Comparison of ENCODE assay signal across 1 cellular context in the genomic region with DNA sequence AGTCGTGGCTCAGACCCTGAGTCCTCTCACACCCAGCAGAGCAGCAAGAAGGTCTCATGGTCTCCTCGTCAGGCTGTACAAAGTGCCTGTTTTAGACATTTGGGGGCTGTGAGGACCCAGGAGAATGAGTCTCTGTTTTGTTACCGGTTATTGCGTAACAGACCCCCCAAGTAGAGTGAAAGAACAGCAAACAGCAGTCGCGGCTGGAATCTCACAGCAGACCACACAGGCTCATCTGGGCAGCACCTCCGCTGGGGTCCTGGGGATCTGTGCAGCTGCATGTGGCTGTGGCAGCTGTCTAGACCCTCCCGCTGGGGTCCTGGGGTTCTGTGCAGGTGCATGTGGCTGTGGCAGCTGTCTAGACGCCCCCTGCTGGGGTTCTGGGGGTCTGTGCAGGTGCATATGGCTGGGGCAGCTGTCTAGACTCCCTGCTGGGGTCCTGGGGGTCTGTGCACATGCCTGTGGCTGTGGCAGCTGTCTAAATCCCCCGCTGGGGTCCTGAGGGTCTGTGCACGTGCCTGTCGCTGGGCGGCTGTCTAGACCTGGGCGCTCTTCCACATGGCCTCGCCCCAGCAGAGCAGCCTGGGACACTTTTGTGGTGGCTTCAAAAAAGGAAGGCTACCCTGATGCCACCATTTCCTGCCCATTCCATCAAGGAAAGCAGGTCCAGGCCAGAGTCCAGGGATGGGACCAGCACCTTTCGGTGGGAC.
A peak's percentile ranks its signal among the peaks of the same experiment; 100 is the strongest.
TF ChIP-seq lines count a peak whose summit lies in the region.

No MANE protein-coding gene starts in this region.

TF ChIP-seq in HepG2, 621 proteins besides CTCF, POLR2A, EP300 and RAD21 (continues in another document):
- TF ChIP-seq HNRNPLL (IDR thresholded peaks at IDR 0.05; ENCODE audit: low read depth, low read length, poor library complexity, severe bottlenecking) = peak; percentile 19
- TF ChIP-seq MYC (CRISPR knock-in tag; IDR thresholded peaks at IDR 0.05; ENCODE audit: borderline replicate concordance) = peak; percentile 49; the same call in 1 of the 2 replicates
- TF ChIP-seq ZNF713 (CRISPR knock-in tag; IDR thresholded peaks at IDR 0.05) = no peak
- no peak for TF ChIP-seq BRCA1 (CRISPR knock-in tag; IDR thresholded peaks at IDR 0.05)
- TF ChIP-seq ZNF746 (CRISPR knock-in tag; IDR thresholded peaks at IDR 0.05) = no peak
- TF ChIP-seq, protein P1, sequence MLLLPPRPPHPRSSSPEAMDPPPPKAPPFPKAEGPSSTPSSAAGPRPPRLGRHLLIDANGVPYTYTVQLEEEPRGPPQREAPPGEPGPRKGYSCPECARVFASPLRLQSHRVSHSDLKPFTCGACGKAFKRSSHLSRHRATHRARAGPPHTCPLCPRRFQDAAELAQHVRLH (CRISPR knock-in tag; IDR thresholded peaks at IDR 0.05; ENCODE audit: borderline replicate concordance, low read depth) = no peak
- TF ChIP-seq, protein P2, sequence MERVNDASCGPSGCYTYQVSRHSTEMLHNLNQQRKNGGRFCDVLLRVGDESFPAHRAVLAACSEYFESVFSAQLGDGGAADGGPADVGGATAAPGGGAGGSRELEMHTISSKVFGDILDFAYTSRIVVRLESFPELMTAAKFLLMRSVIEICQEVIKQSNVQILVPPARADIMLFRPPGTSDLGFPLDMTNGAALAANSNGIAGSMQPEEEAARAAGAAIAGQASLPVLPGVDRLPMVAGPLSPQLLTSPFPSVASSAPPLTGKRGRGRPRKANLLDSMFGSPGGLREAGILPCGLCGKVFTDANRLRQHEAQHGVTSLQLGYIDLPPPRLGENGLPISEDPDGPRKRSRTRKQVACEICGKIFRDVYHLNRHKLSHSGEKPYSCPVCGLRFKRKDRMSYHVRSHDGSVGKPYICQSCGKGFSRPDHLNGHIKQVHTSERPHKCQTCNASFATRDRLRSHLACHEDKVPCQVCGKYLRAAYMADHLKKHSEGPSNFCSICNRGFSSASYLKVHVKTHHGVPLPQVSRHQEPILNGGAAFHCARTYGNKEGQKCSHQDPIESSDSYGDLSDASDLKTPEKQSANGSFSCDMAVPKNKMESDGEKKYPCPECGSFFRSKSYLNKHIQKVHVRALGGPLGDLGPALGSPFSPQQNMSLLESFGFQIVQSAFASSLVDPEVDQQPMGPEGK (CRISPR knock-in tag; IDR thresholded peaks at IDR 0.05) = peak; percentile 33
- no peak for TF ChIP-seq DMAP1 (CRISPR knock-in tag; IDR thresholded peaks at IDR 0.05)
- no peak for TF ChIP-seq ZNF333 (CRISPR knock-in tag; IDR thresholded peaks at IDR 0.05; ENCODE audit: borderline replicate concordance)
- TF ChIP-seq, protein P3, sequence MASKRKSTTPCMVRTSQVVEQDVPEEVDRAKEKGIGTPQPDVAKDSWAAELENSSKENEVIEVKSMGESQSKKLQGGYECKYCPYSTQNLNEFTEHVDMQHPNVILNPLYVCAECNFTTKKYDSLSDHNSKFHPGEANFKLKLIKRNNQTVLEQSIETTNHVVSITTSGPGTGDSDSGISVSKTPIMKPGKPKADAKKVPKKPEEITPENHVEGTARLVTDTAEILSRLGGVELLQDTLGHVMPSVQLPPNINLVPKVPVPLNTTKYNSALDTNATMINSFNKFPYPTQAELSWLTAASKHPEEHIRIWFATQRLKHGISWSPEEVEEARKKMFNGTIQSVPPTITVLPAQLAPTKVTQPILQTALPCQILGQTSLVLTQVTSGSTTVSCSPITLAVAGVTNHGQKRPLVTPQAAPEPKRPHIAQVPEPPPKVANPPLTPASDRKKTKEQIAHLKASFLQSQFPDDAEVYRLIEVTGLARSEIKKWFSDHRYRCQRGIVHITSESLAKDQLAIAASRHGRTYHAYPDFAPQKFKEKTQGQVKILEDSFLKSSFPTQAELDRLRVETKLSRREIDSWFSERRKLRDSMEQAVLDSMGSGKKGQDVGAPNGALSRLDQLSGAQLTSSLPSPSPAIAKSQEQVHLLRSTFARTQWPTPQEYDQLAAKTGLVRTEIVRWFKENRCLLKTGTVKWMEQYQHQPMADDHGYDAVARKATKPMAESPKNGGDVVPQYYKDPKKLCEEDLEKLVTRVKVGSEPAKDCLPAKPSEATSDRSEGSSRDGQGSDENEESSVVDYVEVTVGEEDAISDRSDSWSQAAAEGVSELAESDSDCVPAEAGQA (IDR thresholded peaks at IDR 0.05; ENCODE audit: low read depth) = no peak
- TF ChIP-seq, protein P3 (CRISPR knock-in tag; IDR thresholded peaks at IDR 0.05; ENCODE audit: borderline replicate concordance) = no peak
- no peak for TF ChIP-seq ATRX (CRISPR knock-in tag; IDR thresholded peaks at IDR 0.05; ENCODE audit: borderline replicate concordance)
- TF ChIP-seq ZNF232 (CRISPR knock-in tag; IDR thresholded peaks at IDR 0.05; ENCODE audit: borderline replicate concordance) = no peak
- peak; percentile 81 for TF ChIP-seq AGO2 (optimal IDR thresholded peaks at IDR 0.05; ENCODE audit: low read depth, low read length)
- 0 out of 2 replicates have a peak, but pooled peaks have one; percentile 23 for TF ChIP-seq NFE2L1 (CRISPR knock-in tag; IDR thresholded peaks at IDR 0.05; ENCODE audit: borderline replicate concordance)
- no peak for TF ChIP-seq ZNF761 (CRISPR knock-in tag; conservative IDR thresholded peaks at IDR 0.05)
- 0 out of 2 replicates have a peak, but pooled peaks have one; percentile 44 for TF ChIP-seq SAFB2 (CRISPR knock-in tag; IDR thresholded peaks at IDR 0.05; ENCODE audit: borderline replicate concordance, low read depth)
- 0 out of 2 replicates have a peak, but pooled peaks have one; percentile 24 for TF ChIP-seq STAG1 (CRISPR knock-in tag; IDR thresholded peaks at IDR 0.05)
- TF ChIP-seq, protein P4, sequence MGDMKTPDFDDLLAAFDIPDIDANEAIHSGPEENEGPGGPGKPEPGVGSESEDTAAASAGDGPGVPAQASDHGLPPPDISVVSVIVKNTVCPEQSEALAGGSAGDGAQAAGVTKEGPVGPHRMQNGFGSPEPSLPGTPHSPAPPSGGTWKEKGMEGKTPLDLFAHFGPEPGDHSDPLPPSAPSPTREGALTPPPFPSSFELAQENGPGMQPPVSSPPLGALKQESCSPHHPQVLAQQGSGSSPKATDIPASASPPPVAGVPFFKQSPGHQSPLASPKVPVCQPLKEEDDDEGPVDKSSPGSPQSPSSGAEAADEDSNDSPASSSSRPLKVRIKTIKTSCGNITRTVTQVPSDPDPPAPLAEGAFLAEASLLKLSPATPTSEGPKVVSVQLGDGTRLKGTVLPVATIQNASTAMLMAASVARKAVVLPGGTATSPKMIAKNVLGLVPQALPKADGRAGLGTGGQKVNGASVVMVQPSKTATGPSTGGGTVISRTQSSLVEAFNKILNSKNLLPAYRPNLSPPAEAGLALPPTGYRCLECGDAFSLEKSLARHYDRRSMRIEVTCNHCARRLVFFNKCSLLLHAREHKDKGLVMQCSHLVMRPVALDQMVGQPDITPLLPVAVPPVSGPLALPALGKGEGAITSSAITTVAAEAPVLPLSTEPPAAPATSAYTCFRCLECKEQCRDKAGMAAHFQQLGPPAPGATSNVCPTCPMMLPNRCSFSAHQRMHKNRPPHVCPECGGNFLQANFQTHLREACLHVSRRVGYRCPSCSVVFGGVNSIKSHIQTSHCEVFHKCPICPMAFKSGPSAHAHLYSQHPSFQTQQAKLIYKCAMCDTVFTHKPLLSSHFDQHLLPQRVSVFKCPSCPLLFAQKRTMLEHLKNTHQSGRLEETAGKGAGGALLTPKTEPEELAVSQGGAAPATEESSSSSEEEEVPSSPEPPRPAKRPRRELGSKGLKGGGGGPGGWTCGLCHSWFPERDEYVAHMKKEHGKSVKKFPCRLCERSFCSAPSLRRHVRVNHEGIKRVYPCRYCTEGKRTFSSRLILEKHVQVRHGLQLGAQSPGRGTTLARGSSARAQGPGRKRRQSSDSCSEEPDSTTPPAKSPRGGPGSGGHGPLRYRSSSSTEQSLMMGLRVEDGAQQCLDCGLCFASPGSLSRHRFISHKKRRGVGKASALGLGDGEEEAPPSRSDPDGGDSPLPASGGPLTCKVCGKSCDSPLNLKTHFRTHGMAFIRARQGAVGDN (CRISPR knock-in tag; IDR thresholded peaks at IDR 0.05) = peak; percentile 30; the same call in 1 of the 2 replicates
- peak; percentile 98 for TF ChIP-seq CEBPB (IDR thresholded peaks at IDR 0.05; ENCODE audit: borderline replicate concordance, low read depth, low read length)
- no peak for TF ChIP-seq CHD4 (IDR thresholded peaks at IDR 0.05; ENCODE audit: borderline replicate concordance, low read length)
- TF ChIP-seq ZNF768 (CRISPR knock-in tag; IDR thresholded peaks at IDR 0.05) = peak; percentile 77
- 0 out of 2 replicates have a peak, but pooled peaks have one; percentile 6 for TF ChIP-seq AHR (CRISPR knock-in tag; IDR thresholded peaks at IDR 0.05)
- TF ChIP-seq ZFP37 (CRISPR knock-in tag; IDR thresholded peaks at IDR 0.05; ENCODE audit: borderline replicate concordance) = no peak
- TF ChIP-seq, protein P5, sequence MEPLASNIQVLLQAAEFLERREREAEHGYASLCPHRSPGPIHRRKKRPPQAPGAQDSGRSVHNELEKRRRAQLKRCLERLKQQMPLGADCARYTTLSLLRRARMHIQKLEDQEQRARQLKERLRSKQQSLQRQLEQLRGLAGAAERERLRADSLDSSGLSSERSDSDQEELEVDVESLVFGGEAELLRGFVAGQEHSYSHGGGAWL (CRISPR knock-in tag; IDR thresholded peaks at IDR 0.05) = 0 out of 2 replicates have a peak, but pooled peaks have one; percentile 43
- TF ChIP-seq SRSF1 (optimal IDR thresholded peaks at IDR 0.05; ENCODE audit: low read depth, low read length) = peak; percentile 24
- TF ChIP-seq CEBPG (CRISPR knock-in tag; IDR thresholded peaks at IDR 0.05) = peak; percentile 87
- TF ChIP-seq ZNF629 (CRISPR knock-in tag; conservative IDR thresholded peaks at IDR 0.05) = no peak
- no peak for TF ChIP-seq ZNF256 (CRISPR knock-in tag; conservative IDR thresholded peaks at IDR 0.05)
- no peak for TF ChIP-seq REL (CRISPR knock-in tag; conservative IDR thresholded peaks at IDR 0.05)
- TF ChIP-seq, protein P6, sequence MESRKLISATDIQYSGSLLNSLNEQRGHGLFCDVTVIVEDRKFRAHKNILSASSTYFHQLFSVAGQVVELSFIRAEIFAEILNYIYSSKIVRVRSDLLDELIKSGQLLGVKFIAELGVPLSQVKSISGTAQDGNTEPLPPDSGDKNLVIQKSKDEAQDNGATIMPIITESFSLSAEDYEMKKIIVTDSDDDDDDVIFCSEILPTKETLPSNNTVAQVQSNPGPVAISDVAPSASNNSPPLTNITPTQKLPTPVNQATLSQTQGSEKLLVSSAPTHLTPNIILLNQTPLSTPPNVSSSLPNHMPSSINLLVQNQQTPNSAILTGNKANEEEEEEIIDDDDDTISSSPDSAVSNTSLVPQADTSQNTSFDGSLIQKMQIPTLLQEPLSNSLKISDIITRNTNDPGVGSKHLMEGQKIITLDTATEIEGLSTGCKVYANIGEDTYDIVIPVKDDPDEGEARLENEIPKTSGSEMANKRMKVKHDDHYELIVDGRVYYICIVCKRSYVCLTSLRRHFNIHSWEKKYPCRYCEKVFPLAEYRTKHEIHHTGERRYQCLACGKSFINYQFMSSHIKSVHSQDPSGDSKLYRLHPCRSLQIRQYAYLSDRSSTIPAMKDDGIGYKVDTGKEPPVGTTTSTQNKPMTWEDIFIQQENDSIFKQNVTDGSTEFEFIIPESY (CRISPR knock-in tag; IDR thresholded peaks at IDR 0.05) = peak; percentile 60; the same call in 1 of the 2 replicates
- TF ChIP-seq, protein P7, sequence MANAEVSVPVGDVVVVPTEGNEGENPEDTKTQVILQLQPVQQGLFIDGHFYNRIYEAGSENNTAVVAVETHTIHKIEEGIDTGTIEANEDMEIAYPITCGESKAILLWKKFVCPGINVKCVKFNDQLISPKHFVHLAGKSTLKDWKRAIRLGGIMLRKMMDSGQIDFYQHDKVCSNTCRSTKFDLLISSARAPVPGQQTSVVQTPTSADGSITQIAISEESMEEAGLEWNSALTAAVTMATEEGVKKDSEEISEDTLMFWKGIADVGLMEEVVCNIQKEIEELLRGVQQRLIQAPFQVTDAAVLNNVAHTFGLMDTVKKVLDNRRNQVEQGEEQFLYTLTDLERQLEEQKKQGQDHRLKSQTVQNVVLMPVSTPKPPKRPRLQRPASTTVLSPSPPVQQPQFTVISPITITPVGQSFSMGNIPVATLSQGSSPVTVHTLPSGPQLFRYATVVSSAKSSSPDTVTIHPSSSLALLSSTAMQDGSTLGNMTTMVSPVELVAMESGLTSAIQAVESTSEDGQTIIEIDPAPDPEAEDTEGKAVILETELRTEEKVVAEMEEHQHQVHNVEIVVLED (CRISPR knock-in tag; IDR thresholded peaks at IDR 0.05; ENCODE audit: borderline replicate concordance) = no peak
- TF ChIP-seq RORA (CRISPR knock-in tag; IDR thresholded peaks at IDR 0.05) = no peak
- TF ChIP-seq DNMT1 (CRISPR knock-in tag; IDR thresholded peaks at IDR 0.05) = 0 out of 2 replicates have a peak, but pooled peaks have one; percentile 49
- 0 out of 2 replicates have a peak, but pooled peaks have one; percentile 54 for TF ChIP-seq ZNF234 (CRISPR knock-in tag; conservative IDR thresholded peaks at IDR 0.05)
- TF ChIP-seq, protein P8, sequence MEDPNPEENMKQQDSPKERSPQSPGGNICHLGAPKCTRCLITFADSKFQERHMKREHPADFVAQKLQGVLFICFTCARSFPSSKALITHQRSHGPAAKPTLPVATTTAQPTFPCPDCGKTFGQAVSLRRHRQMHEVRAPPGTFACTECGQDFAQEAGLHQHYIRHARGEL (CRISPR knock-in tag; IDR thresholded peaks at IDR 0.05) = 0 out of 2 replicates have a peak, but pooled peaks have one; percentile 11
- no peak for TF ChIP-seq ZEB1 (IDR thresholded peaks at IDR 0.05; ENCODE audit: insufficient replicate concordance, low read depth)
